Comparison of ENCODE assay signal across 27 cellular contexts in genomic region chr7:147419001-147419400, GRCh38.
DNase-seq lines count a peak whose midpoint lies in the region; ATAC-seq lines count a peak whose summit lies in the region.
"Had no signal": no experiment of that assay in that cellular context is flagged by ENCODE, and none has a peak within 500 bp of the region (broad histone marks: within the 10 kb centered on the region; RNA-seq: fewer than 3 reads in every experiment).

No MANE protein-coding gene starts in this region.

- H3K4me3 ChIP-seq in adipocyte (ENCODE audit: low read length) = no peak overlapping the region
- H3K4me3 ChIP-seq in mesenchymal stem cell (ENCODE audit: insufficient read depth in 1 of 2, low read depth in 1 of 2, low read length in 2 of 2) = no peak overlapping the region
- H3K4me3 ChIP-seq: esophagus squamous epithelium, skin epidermis, tibial nerve had no signal

- H3K27ac Mint-ChIP-seq in activated CD4-positive, alpha-beta T cell treated with anti-CD3 and anti-CD28 coated beads for 36 hours = no peak overlapping the region
- H3K27ac Mint-ChIP-seq: effector memory CD8-positive, alpha-beta T cell; H9; stimulated activated naive CD8-positive, alpha-beta T cell treated with anti-CD3 and anti-CD28 coated beads, Interleukin-15, Interleukin-2, amounts not matched to agents 100 ng/mL and 50 ng/mL, for 24 hours had no signal

- H3K4ac ChIP-seq in mesenchymal stem cell (ENCODE audit: low read depth in 1 of 2, low read length in 2 of 2) = no peak overlapping the region

- intact Hi-C loops in activated CD4-positive, alpha-beta T cell treated with anti-CD3 and anti-CD28 coated beads for 36 hours (cut with DNase I, micrococcal nuclease) = no loop called here

- no peak overlapping the region for H2BK15ac ChIP-seq in mesenchymal stem cell (ENCODE audit: low read depth, poor library complexity, severe bottlenecking)

- H3K9ac ChIP-seq in adipocyte (ENCODE audit: low read length) = no peak overlapping the region
- H3K9ac ChIP-seq in mesenchymal stem cell (ENCODE audit: low read length) = no peak overlapping the region

- H3K9me3 ChIP-seq in adipocyte (ENCODE audit: control insufficient read depth, low read length) (no peaks in the 10 kb centered on the region), mesenchymal stem cell (ENCODE audit: control insufficient read depth, low read length) (no peaks in the 10 kb centered on the region)
- H3K9me3 ChIP-seq: esophagus squamous epithelium, tibial nerve had no signal

- CTCF ChIA-PET in activated CD4-positive, alpha-beta T cell treated with anti-CD3 and anti-CD28 coated beads for 36 hours (lab: Charles Lee) = no interaction called here

- no peak overlapping the region for H2BK12ac ChIP-seq in mesenchymal stem cell (ENCODE audit: low read length in 2 of 2)

- no peak overlapping the region for H3K18ac ChIP-seq in mesenchymal stem cell (ENCODE audit: low read depth in 1 of 2, low read length in 2 of 2)

- DNase-seq in DMS53 (lab: John Stamatoyannopoulos, UW) = peak; percentile 52
- DNase-seq in NCI-H2029 (lab: John Stamatoyannopoulos, UW) = peak; percentile 20
- peak; percentile 13 for DNase-seq in adipocyte (ENCODE audit: low read depth)
- no peak for DNase-seq in mesenchymal stem cell
- no peak for DNase-seq in stimulated activated CD4-positive, alpha-beta T cell treated with anti-CD3 and anti-CD28 coated beads, Interleukin-15, amount 100 ng/mL, for 24 hours
- no peak for DNase-seq in activated CD4-positive, alpha-beta T cell treated with anti-CD3 and anti-CD28 coated beads for 36 hours
- DNase-seq: activated CD4-positive, alpha-beta T cell treated with anti-CD3 and anti-CD28 coated beads for 1 hour; activated CD8-positive, alpha-beta memory T cell treated with anti-CD3 and anti-CD28 coated beads for 24 hours; activated naive CD4-positive, alpha-beta T cell treated with Interleukin-2 at 50 U/mL for 16 hours; activated T-cell treated with anti-CD3 and anti-CD28 coated beads, Interleukin-2, amount 50 U/mL, for 4 hours; amygdala; central memory CD4-positive, alpha-beta T cell; DMS 273 treated with DMSO at 0.1 percent for 48 hours; effector memory CD8-positive, alpha-beta T cell; esophagus squamous epithelium; H9; left colon; midbrain; NCI-H1105; NCI-H446 treated with DMSO at 0.1 percent for 48 hours; stimulated activated CD4-positive, alpha-beta T cell treated with anti-CD3 and anti-CD28 coated beads, Interleukin-2, amount 100 ng/mL, for 48 hours had no signal

- H3K36me3 Mint-ChIP-seq in activated CD4-positive, alpha-beta T cell treated with anti-CD3 and anti-CD28 coated beads for 36 hours (ENCODE audit: low read depth) = no peaks in the 10 kb centered on the region

- peak overlapping the region; percentile 11 for H3K4me2 ChIP-seq in mesenchymal stem cell (ENCODE audit: low read length, poor library complexity, severe bottlenecking)

- H2BK120ac ChIP-seq in mesenchymal stem cell (ENCODE audit: low read depth, low read length) = no peak overlapping the region

- POLR2A ChIA-PET in activated CD4-positive, alpha-beta T cell treated with anti-CD3 and anti-CD28 coated beads for 36 hours (lab: Charles Lee) = no interaction called here

- H3K23ac ChIP-seq in mesenchymal stem cell (ENCODE audit: low read length in 2 of 2) = no peak overlapping the region

- no peak overlapping the region for H2AK5ac ChIP-seq in mesenchymal stem cell (ENCODE audit: low read length, severe bottlenecking)

- 58% methylated on average over 1 of the region's 1 CpG for WGBS in mesenchymal stem cell

- H3K4me1 ChIP-seq in adipocyte (ENCODE audit: control insufficient read depth, insufficient read depth, low read length) (peaks cover 1% of the 10 kb centered on the region), mesenchymal stem cell (ENCODE audit: control insufficient read depth, insufficient read depth, low read depth, low read length) (peaks cover 5% of the 10 kb centered on the region)
- H3K4me1 ChIP-seq: esophagus squamous epithelium, tibial nerve had no signal

- H2BK5ac ChIP-seq in mesenchymal stem cell (ENCODE audit: low read depth, low read length, poor library complexity, severe bottlenecking) = no peak overlapping the region

- no peak overlapping the region for H4K8ac ChIP-seq in mesenchymal stem cell (ENCODE audit: low read length)

- no peak overlapping the region for H2AFZ ChIP-seq in mesenchymal stem cell (ENCODE audit: low read depth, low read length)

- H3K4me3 Mint-ChIP-seq in activated CD4-positive, alpha-beta T cell treated with anti-CD3 and anti-CD28 coated beads for 36 hours = no peak overlapping the region
- H3K4me3 Mint-ChIP-seq: activated T-cell treated with anti-CD3 and anti-CD28 coated beads, Interleukin-2, amount 50 U/mL, for 4 hours; effector memory CD8-positive, alpha-beta T cell; H9; stimulated activated naive CD8-positive, alpha-beta T cell treated with anti-CD3 and anti-CD28 coated beads, Interleukin-15, Interleukin-2, amounts not matched to agents 100 ng/mL and 50 ng/mL, for 24 hours had no signal

- ATAC-seq in GM19035 (IDR thresholded peaks at IDR 0.05; ENCODE audit: unreplicated experiment) (no peak), GM21526 (IDR thresholded peaks at IDR 0.05; ENCODE audit: low FRiP score, unreplicated experiment) (no peak)
- ATAC-seq in activated CD4-positive, alpha-beta T cell treated with anti-CD3 and anti-CD28 coated beads for 36 hours = no peak
- ATAC-seq: activated T-cell treated with anti-CD3 and anti-CD28 coated beads, Interleukin-2, amount 50 U/mL, for 4 hours; effector memory CD8-positive, alpha-beta T cell; left colon had no signal

- H3K27me3 Mint-ChIP-seq in activated CD4-positive, alpha-beta T cell treated with anti-CD3 and anti-CD28 coated beads for 36 hours = no peaks in the 10 kb centered on the region
- H3K27me3 Mint-ChIP-seq: effector memory CD8-positive, alpha-beta T cell; stimulated activated naive CD8-positive, alpha-beta T cell treated with anti-CD3 and anti-CD28 coated beads, Interleukin-15, Interleukin-2, amounts not matched to agents 100 ng/mL and 50 ng/mL, for 24 hours had no signal

- no peak overlapping the region for H4K91ac ChIP-seq in mesenchymal stem cell (ENCODE audit: low read length)

- H3K9me3 Mint-ChIP-seq in activated CD4-positive, alpha-beta T cell treated with anti-CD3 and anti-CD28 coated beads for 36 hours (ENCODE audit: low read depth) = no peaks in the 10 kb centered on the region
- H3K9me3 Mint-ChIP-seq: H9 had no signal

- no peaks in the 10 kb centered on the region for H3K36me3 ChIP-seq in adipocyte (ENCODE audit: control insufficient read depth, insufficient read depth, low read length, severe bottlenecking)
- H3K36me3 ChIP-seq in mesenchymal stem cell (ENCODE audit: control insufficient read depth in 1 of 2, insufficient read depth in 2 of 2, low read depth in 1 of 2, low read length in 2 of 2) = no peaks in the 10 kb centered on the region
- H3K36me3 ChIP-seq: esophagus squamous epithelium, tibial nerve had no signal

- no peaks in the 10 kb centered on the region for H3K79me1 ChIP-seq in mesenchymal stem cell (replicated peaks; ENCODE audit: low read length, poor library complexity, severe bottlenecking)

- no peaks in the 10 kb centered on the region for H3K4me1 Mint-ChIP-seq in activated CD4-positive, alpha-beta T cell treated with anti-CD3 and anti-CD28 coated beads for 36 hours

- no peaks in the 10 kb centered on the region for H3K27me3 ChIP-seq in adipocyte (replicated peaks; ENCODE audit: control insufficient read depth, insufficient read depth, low read length)
- H3K27me3 ChIP-seq in mesenchymal stem cell (ENCODE audit: control insufficient read depth in 1 of 2, insufficient read depth in 1 of 2, low read length in 2 of 2) = no peaks in the 10 kb centered on the region
- H3K27me3 ChIP-seq: esophagus squamous epithelium, tibial nerve had no signal

- no peak overlapping the region for H3K14ac ChIP-seq in mesenchymal stem cell (ENCODE audit: low read length in 2 of 2)

- H3K27ac ChIP-seq in mesenchymal stem cell (ENCODE audit: low read length, poor library complexity, severe bottlenecking) = peak overlapping the region; percentile 53
- H3K27ac ChIP-seq: C4-2B, esophagus squamous epithelium, skin epidermis, tibial nerve had no signal

Comparison
In these comparisons a context has a peak if more than half of its experiments do, and no peak if none do; other contexts are left out.
1. DNase-seq: peak in DMS53 (single experiment), NCI-H2029 (single experiment) and adipocyte (single experiment); none in mesenchymal stem cell (single experiment), stimulated activated CD4-positive, alpha-beta T cell treated with anti-CD3 and anti-CD28 coated beads, Interleukin-15, amount 100 ng/mL, for 24 hours (single experiment) and activated CD4-positive, alpha-beta T cell treated with anti-CD3 and anti-CD28 coated beads for 36 hours (single experiment).